Comparison of ENCODE assay signal across 11 cellular contexts in genomic region chr12:65532744-65533143, GRCh38.
DNase-seq lines count a peak whose midpoint lies in the region; ATAC-seq and TF ChIP-seq lines count a peak whose summit lies in the region.
"Had no signal": no experiment of that assay in that cellular context is flagged by ENCODE, and none has a peak within 500 bp of the region (broad histone marks: within the 10 kb centered on the region; RNA-seq: fewer than 3 reads in every experiment).

No MANE protein-coding gene starts in this region.

- no peak overlapping the region for H3K4me3 ChIP-seq in HFF-Myc (replicated peaks; ENCODE audit: low read depth, low read length)
- H3K4me3 ChIP-seq in SK-N-MC, result peak overlapping the region; percentile 34; the same call in 1 of the 2 replicates

- H3K9ac ChIP-seq in SK-N-MC (ENCODE audit: insufficient read length), result no peak overlapping the region

- no peaks in the 10 kb centered on the region for H3K9me3 ChIP-seq in SK-N-MC (ENCODE audit: low read depth, low read length)
- H3K9me3 ChIP-seq: neutrophil had no signal

- H3K9me3 Mint-ChIP-seq in activated CD4-positive, alpha-beta T cell treated with anti-CD3 and anti-CD28 coated beads, Interleukin-2, amount 10 ng/mL, durations not matched to agents 24 days and 14 days, result no peaks in the 10 kb centered on the region

- ATAC-seq in GM21447 (IDR thresholded peaks at IDR 0.05; ENCODE audit: unreplicated experiment) (no peak), GM21529 (IDR thresholded peaks at IDR 0.05; ENCODE audit: unreplicated experiment) (no peak)

- no peaks in the 10 kb centered on the region for H3K27me3 Mint-ChIP-seq in activated CD4-positive, alpha-beta T cell treated with anti-CD3 and anti-CD28 coated beads, Interleukin-2, amount 10 ng/mL, durations not matched to agents 24 days and 14 days

- no peaks in the 10 kb centered on the region for H3K36me3 Mint-ChIP-seq in activated CD4-positive, alpha-beta T cell treated with anti-CD3 and anti-CD28 coated beads, Interleukin-2, amount 10 ng/mL, durations not matched to agents 24 days and 14 days (ENCODE audit: low read depth)

- H3K27ac ChIP-seq in SK-N-MC, result peak overlapping the region; percentile 66
- H3K27ac ChIP-seq: HL-60, neutrophil had no signal

- no peak overlapping the region for H3K27ac Mint-ChIP-seq in activated CD4-positive, alpha-beta T cell treated with anti-CD3 and anti-CD28 coated beads, Interleukin-2, amount 10 ng/mL, durations not matched to agents 24 days and 14 days

- intact Hi-C loops in activated CD4-positive, alpha-beta T cell treated with anti-CD3 and anti-CD28 coated beads, Interleukin-2, amount 10 ng/mL, durations not matched to agents 24 days and 14 days (cut with micrococcal nuclease), result no loop called here

- TF ChIP-seq CTCF in HFF-Myc (IDR thresholded peaks at IDR 0.05; ENCODE audit: low read depth, low read length, missing control alignments), result no peak

- no peaks in the 10 kb centered on the region for H3K36me3 ChIP-seq in SK-N-MC (ENCODE audit: insufficient read depth, low read length)
- H3K36me3 ChIP-seq: neutrophil had no signal

- H3K4me1 Mint-ChIP-seq in activated CD4-positive, alpha-beta T cell treated with anti-CD3 and anti-CD28 coated beads, Interleukin-2, amount 10 ng/mL, durations not matched to agents 24 days and 14 days, result peaks cover 3% of the 10 kb centered on the region

- no peak overlapping the region for H3K4me3 Mint-ChIP-seq in activated CD4-positive, alpha-beta T cell treated with anti-CD3 and anti-CD28 coated beads, Interleukin-2, amount 10 ng/mL, durations not matched to agents 24 days and 14 days

- DNase-seq in AG08395 (ENCODE audit: low spot score) (peak; percentile 23), HFF-Myc (ENCODE audit: extremely low read depth, low read depth) (peak; percentile 65), SK-N-MC (ENCODE audit: low read depth, low spot score) (no peak), islet precursor cell (peak; percentile 97), NCI-H82 (lab: John Stamatoyannopoulos, UW) (no peak)
- no peak for DNase-seq in activated CD4-positive, alpha-beta T cell treated with anti-CD3 and anti-CD28 coated beads, Interleukin-2, amount 10 ng/mL, durations not matched to agents 24 days and 14 days
- DNase-seq: hypothalamus had no signal

Comparison
In these comparisons a context has a peak if more than half of its experiments do, and no peak if none do; other contexts are left out.
1. DNase-seq: peak in AG08395 (single experiment), HFF-Myc (single experiment) and islet precursor cell (single experiment); none in SK-N-MC (single experiment), activated CD4-positive, alpha-beta T cell treated with anti-CD3 and anti-CD28 coated beads, Interleukin-2, amount 10 ng/mL, durations not matched to agents 24 days and 14 days (single experiment) and NCI-H82 (single experiment).